ENCODE assay signal across 11 cellular contexts in the genomic region with DNA sequence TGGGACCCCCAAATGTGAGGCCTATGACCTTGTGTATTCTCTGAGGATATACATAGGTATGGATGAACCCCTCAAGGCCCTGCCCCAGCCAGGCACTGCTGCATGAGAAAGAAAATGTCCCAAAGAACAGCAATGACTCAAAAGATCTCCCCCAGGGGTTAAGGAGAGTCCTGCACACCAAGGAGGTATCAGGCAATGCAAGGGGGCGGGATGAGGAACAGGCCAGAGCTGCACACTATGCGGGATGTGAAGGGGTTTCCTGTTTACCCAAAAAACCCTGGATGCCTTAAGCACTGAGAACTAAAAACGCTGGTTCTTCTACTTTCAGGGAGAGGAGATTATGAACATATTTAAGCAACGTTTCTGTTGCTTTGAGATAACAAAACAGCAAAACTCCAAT. TPM values are rescaled to one million over a fixed set of nuclear protein-coding genes. Genes with fewer than 3 reads are reported as not detected.
DNase-seq lines count a peak whose midpoint lies in the region; ATAC-seq and TF ChIP-seq lines count a peak whose summit lies in the region.
"Had no signal": no experiment of that assay in that cellular context is flagged by ENCODE, and none has a peak within 500 bp of the region (broad histone marks: within the 10 kb centered on the region; RNA-seq: fewer than 3 reads in every experiment).

No MANE protein-coding gene starts in this region.

- H3K36me3 ChIP-seq in mucosa of descending colon (ENCODE audit: low read depth): no peaks in the 10 kb centered on the region

- H3K9me3 Mint-ChIP-seq in activated T-cell treated with anti-CD3 and anti-CD28 coated beads, Interleukin-2, amount 50 U/mL, for 4 hours: no peaks in the 10 kb centered on the region
- H3K9me3 Mint-ChIP-seq in stimulated activated naive CD8-positive, alpha-beta T cell treated with anti-CD3 and anti-CD28 coated beads, Interleukin-15, amount 100 ng/mL, for 72 hours: no peaks in the 10 kb centered on the region

- no peak for DNase-seq in activated T-cell treated with anti-CD3 and anti-CD28 coated beads, Interleukin-2, amount 50 U/mL, for 4 hours
- DNase-seq in activated T-cell treated with anti-CD3 and anti-CD28 coated beads, Interleukin-2, amount 50 U/mL, for 1 hour: no peak
- no peak for DNase-seq in T-helper 17 cell
- DNase-seq in germinal center (ENCODE audit: low spot score): peak; percentile 35
- no peak for DNase-seq in stimulated activated naive CD8-positive, alpha-beta T cell treated with anti-CD3 and anti-CD28 coated beads, Interleukin-15, amount 100 ng/mL, for 72 hours
- DNase-seq in mucosa of descending colon: no peak
- no peak for DNase-seq in DMS 273 treated with DMSO at 0.1 percent for 48 hours (lab: John Stamatoyannopoulos, UW)
- DNase-seq: cortex of kidney, NCI-H187, SHP77 had no signal

- peaks cover 14% of the 10 kb centered on the region for H3K36me3 Mint-ChIP-seq in activated T-cell treated with anti-CD3 and anti-CD28 coated beads, Interleukin-2, amount 50 U/mL, for 4 hours (ENCODE audit: insufficient read depth)
- H3K36me3 Mint-ChIP-seq in T-helper 17 cell (ENCODE audit: low read depth): peaks cover 2% of the 10 kb centered on the region

- no peaks in the 10 kb centered on the region for H3K9me3 ChIP-seq in T-helper 17 cell (ENCODE audit: control insufficient read depth, low read length, poor library complexity, severe bottlenecking)
- H3K9me3 ChIP-seq in mucosa of descending colon: no peaks in the 10 kb centered on the region

- TF ChIP-seq CTCF in mucosa of descending colon (IDR thresholded peaks at IDR 0.05): no peak

- H3K27ac Mint-ChIP-seq in T-helper 17 cell: peak overlapping the region; percentile 100
- H3K27ac Mint-ChIP-seq in stimulated activated naive CD8-positive, alpha-beta T cell treated with anti-CD3 and anti-CD28 coated beads, Interleukin-15, amount 100 ng/mL, for 72 hours: peak overlapping the region in 1 of 2 donors; percentile 72

- no peaks in the 10 kb centered on the region for H3K27me3 Mint-ChIP-seq in activated T-cell treated with anti-CD3 and anti-CD28 coated beads, Interleukin-2, amount 50 U/mL, for 4 hours (ENCODE audit: low read depth)
- no peaks in the 10 kb centered on the region for H3K27me3 Mint-ChIP-seq in T-helper 17 cell
- H3K27me3 Mint-ChIP-seq in stimulated activated naive CD8-positive, alpha-beta T cell treated with anti-CD3 and anti-CD28 coated beads, Interleukin-15, amount 100 ng/mL, for 72 hours: no peaks in the 10 kb centered on the region

- ATAC-seq in activated T-cell treated with anti-CD3 and anti-CD28 coated beads, Interleukin-2, amount 50 U/mL, for 4 hours: no peak
- ATAC-seq in T-helper 17 cell (no peak), GM21717 (IDR thresholded peaks at IDR 0.05; ENCODE audit: unreplicated experiment) (no peak), mucosa of descending colon (no peak)
- no peak for ATAC-seq in stimulated activated naive CD8-positive, alpha-beta T cell treated with anti-CD3 and anti-CD28 coated beads, Interleukin-15, amount 100 ng/mL, for 72 hours

- H3K4me1 Mint-ChIP-seq in activated T-cell treated with anti-CD3 and anti-CD28 coated beads, Interleukin-2, amount 50 U/mL, for 4 hours (ENCODE audit: low read depth): peaks cover 73% of the 10 kb centered on the region
- peaks cover 59% of the 10 kb centered on the region for H3K4me1 Mint-ChIP-seq in T-helper 17 cell
- H3K4me1 Mint-ChIP-seq in stimulated activated naive CD8-positive, alpha-beta T cell treated with anti-CD3 and anti-CD28 coated beads, Interleukin-15, amount 100 ng/mL, for 72 hours: peaks cover 75% of the 10 kb centered on the region

- H3K4me3 ChIP-seq in mucosa of descending colon: no peak overlapping the region

- H3K4me3 Mint-ChIP-seq in activated T-cell treated with anti-CD3 and anti-CD28 coated beads, Interleukin-2, amount 50 U/mL, for 4 hours: peak overlapping the region; percentile 68
- H3K4me3 Mint-ChIP-seq in T-helper 17 cell: peak overlapping the region; percentile 94
- peak overlapping the region; percentile 63 to 73 for H3K4me3 Mint-ChIP-seq in stimulated activated naive CD8-positive, alpha-beta T cell treated with anti-CD3 and anti-CD28 coated beads, Interleukin-15, amount 100 ng/mL, for 72 hours

- intact Hi-C loops in mucosa of descending colon (cut with DNase I, micrococcal nuclease): loop anchor here in 1 of 2 donors (10.0 kb wide), 1 partner anchor 62 kb away; no protein-coding TSS in a partner anchor

- H3K4me1 ChIP-seq in mucosa of descending colon (ENCODE audit: low read depth): peaks cover 63% of the 10 kb centered on the region

RNA-seq across cellular contexts. Expression of gene RAPGEF1, which starts 3.4 kb away (rescaled TPM):
- total RNA-seq in activated T-cell treated with anti-CD3 and anti-CD28 coated beads, Interleukin-2, amount 50 U/mL, for 4 hours: 100 to 1,000 TPM; 106 to 120 (median 111) TPM
- 100 to 1,000 TPM; 176 to 209 TPM for total RNA-seq in T-helper 17 cell
- total RNA-seq in mucosa of descending colon: 100 to 1,000 TPM in 1 of 3 donors, 10 to 100 TPM in 2; 67.1 to 103 (median 84.2) TPM
